Comparison of ENCODE assay signal across 8 cellular contexts in the genomic region with DNA sequence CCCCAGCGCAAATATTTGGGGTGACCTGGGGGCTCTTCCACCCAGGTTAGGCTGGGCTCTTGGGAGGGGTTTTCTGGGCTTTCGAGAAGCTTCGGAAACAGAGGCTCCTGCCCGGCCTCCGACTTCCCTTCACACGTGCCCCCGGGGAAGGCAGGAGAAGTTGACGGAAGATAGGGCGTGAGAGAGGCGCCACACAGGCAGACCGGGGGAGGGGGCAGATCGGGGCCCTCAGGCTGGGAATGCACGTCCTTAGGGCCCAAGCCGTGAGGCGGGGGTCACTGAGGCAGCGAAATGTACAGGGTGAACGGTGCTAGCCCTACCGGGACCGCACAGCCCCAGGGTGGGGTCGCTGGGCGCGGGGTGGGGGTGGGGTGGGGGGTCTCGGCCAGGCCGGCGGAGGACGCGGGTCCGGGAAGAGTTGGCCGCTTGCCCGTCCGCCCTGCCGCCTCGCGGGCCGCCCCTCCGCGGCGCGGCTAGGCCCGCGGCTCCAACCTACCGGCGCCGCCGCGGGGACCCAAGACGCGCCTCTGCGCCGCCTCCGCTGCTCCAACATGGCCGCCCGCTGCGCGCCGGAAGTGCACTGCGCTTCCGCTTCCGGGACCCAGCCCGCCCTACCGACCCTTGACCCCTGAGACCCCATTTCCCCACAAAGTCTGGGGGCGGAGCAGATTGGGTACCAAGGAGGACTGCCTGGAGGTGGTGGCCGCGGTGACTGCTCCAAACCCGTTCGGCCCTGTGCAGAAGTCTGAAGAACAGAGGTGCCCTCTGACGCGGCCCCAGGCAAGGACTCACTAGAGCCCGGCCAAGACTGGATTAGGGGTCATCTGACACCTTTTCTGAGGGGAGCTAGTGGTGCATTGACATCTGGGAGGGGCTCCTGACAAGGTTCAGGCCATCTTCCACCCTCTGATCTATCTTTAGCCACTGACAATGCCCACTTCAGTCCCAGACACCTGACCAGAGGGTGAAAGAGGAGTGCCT. TPM values are rescaled to one million over a fixed set of nuclear protein-coding genes. Genes with fewer than 3 reads are reported as not detected.
DNase-seq lines count a peak whose midpoint lies in the region; ATAC-seq and TF ChIP-seq lines count a peak whose summit lies in the region.

A gene (minus strand): TSS at position 561 of the 981 bp plus-strand sequence. CDS start 2,123 bp downstream, outside the sequence.

- peak within 1 kb of the TSS; percentile 57; the same call in 1 of the 2 replicates for H3K27ac ChIP-seq in SK-N-MC
- peak within 1 kb of the TSS; percentile 66 for H3K27ac ChIP-seq in osteoblast (ENCODE audit: low read depth, low read length)
- H3K27ac ChIP-seq in temporal lobe (ENCODE audit: low read depth, low read length): peak within 1 kb of the TSS; percentile 76

- H3K9ac ChIP-seq in SK-N-MC (ENCODE audit: insufficient read length): peak within 1 kb of the TSS; percentile 82

- peak within 1 kb of the TSS; percentile 76 for H3K4me3 ChIP-seq in SK-N-MC
- H3K4me3 ChIP-seq in osteoblast (ENCODE audit: insufficient read depth, low read length): peak within 1 kb of the TSS; percentile 87

- H3K9me3 Mint-ChIP-seq in activated naive CD4-positive, alpha-beta T cell treated with anti-CD3 and anti-CD28 coated beads for 36 hours: no peaks in the 10 kb centered on the region

- peak within 1 kb of the TSS; percentile 83 for H3K27ac Mint-ChIP-seq in activated naive CD4-positive, alpha-beta T cell treated with anti-CD3 and anti-CD28 coated beads for 36 hours

- peaks cover 21% of the 10 kb centered on the region for H3K4me1 ChIP-seq in osteoblast (ENCODE audit: insufficient read depth, low read length)

- peaks cover 5% of the 10 kb centered on the region; the same call in 1 of the 2 replicates for H3K36me3 ChIP-seq in SK-N-MC (ENCODE audit: insufficient read depth, low read length)
- peaks cover 16% of the 10 kb centered on the region for H3K36me3 ChIP-seq in osteoblast (ENCODE audit: insufficient read depth, low read length)

- no peaks in the 10 kb centered on the region for H3K27me3 ChIP-seq in osteoblast (ENCODE audit: insufficient read depth, low read length)

- H4K20me1 ChIP-seq in osteoblast (ENCODE audit: insufficient read depth, low read length): peaks cover 13% of the 10 kb centered on the region

- H3K79me2 ChIP-seq in osteoblast (ENCODE audit: insufficient read depth, low read length): peaks cover 33% of the 10 kb centered on the region

- TF ChIP-seq CTCF in osteoblast (IDR thresholded peaks at IDR 0.05; ENCODE audit: extremely low read depth, low read depth, low read length): no peak

- H3K9me3 ChIP-seq in SK-N-MC (ENCODE audit: low read depth, low read length): no peaks in the 10 kb centered on the region
- H3K9me3 ChIP-seq in osteoblast (ENCODE audit: low read depth, low read length): no peaks in the 10 kb centered on the region

- peak within 1 kb of the TSS; percentile 97 for H3K4me2 ChIP-seq in osteoblast (ENCODE audit: insufficient read depth, low read length)

- peak; percentile 69 for ATAC-seq in GM19025 (IDR thresholded peaks at IDR 0.05; ENCODE audit: low read depth, unreplicated experiment)

- peak within 1 kb of the TSS; percentile 100 for H2AFZ ChIP-seq in osteoblast (ENCODE audit: low read length)

- peak; percentile 94 for DNase-seq in AG08396 (ENCODE audit: low spot score)
- DNase-seq in HuH-7.5 (ENCODE audit: low spot score): peak; percentile 91
- DNase-seq in SK-N-MC (ENCODE audit: low read depth, low spot score): no peak
- DNase-seq in activated naive CD4-positive, alpha-beta T cell treated with anti-CD3 and anti-CD28 coated beads for 36 hours: peak; percentile 85
- no peak for DNase-seq in glomerular endothelial cell (ENCODE audit: extremely low read depth, low read depth, low spot score)
- DNase-seq in osteoblast (ENCODE audit: insufficient read length, low spot score, missing footprints): peak; percentile 98

- CTCF ChIA-PET in activated naive CD4-positive, alpha-beta T cell treated with anti-CD3 and anti-CD28 coated beads for 36 hours (lab: Charles Lee): interaction anchor here (0.9 to 1.0 kb wide), 2 partner anchors 174 to 282 kb away, joined by 3 read pairs; no protein-coding TSS in a partner anchor

- H3K27me3 Mint-ChIP-seq in activated naive CD4-positive, alpha-beta T cell treated with anti-CD3 and anti-CD28 coated beads for 36 hours (ENCODE audit: low read depth): no peaks in the 10 kb centered on the region

- intact Hi-C loops in activated naive CD4-positive, alpha-beta T cell treated with anti-CD3 and anti-CD28 coated beads for 36 hours (cut with micrococcal nuclease): loop anchor here (2.0 to 5.0 kb wide), 2 partner anchors 45 to 144 kb away; a partner anchor contains a TSS

- peaks cover 30% of the 10 kb centered on the region for H3K4me1 Mint-ChIP-seq in activated naive CD4-positive, alpha-beta T cell treated with anti-CD3 and anti-CD28 coated beads for 36 hours (ENCODE audit: low read depth)

- H3K4me3 Mint-ChIP-seq in activated naive CD4-positive, alpha-beta T cell treated with anti-CD3 and anti-CD28 coated beads for 36 hours: peak within 1 kb of the TSS; percentile 87

- H3K36me3 Mint-ChIP-seq in activated naive CD4-positive, alpha-beta T cell treated with anti-CD3 and anti-CD28 coated beads for 36 hours (ENCODE audit: low read depth): peaks cover 14% of the 10 kb centered on the region

RNA-seq across cellular contexts. Expression of the gene that starts here (rescaled TPM):
- 10 to 100 TPM; 11.8 to 12.8 TPM for total RNA-seq in activated naive CD4-positive, alpha-beta T cell treated with anti-CD3 and anti-CD28 coated beads for 36 hours
- total RNA-seq in glomerular endothelial cell (40.8 and 41.9 TPM in 2 replicates), osteoblast (19.2 and 22.8 TPM in 2 replicates), temporal lobe (13.0 TPM)

Comparison
In these comparisons a context has a peak if more than half of its experiments do, and no peak if none do; other contexts are left out.
1. DNase-seq: peak in AG08396 (single experiment), HuH-7.5 (single experiment), activated naive CD4-positive, alpha-beta T cell treated with anti-CD3 and anti-CD28 coated beads for 36 hours (single experiment) and osteoblast (single experiment); none in SK-N-MC (single experiment) and glomerular endothelial cell (single experiment).
2. Peak in every context shown above with its lines, with median percentiles within 50 percentile points of each other: H3K27ac ChIP-seq.